In genomic region chr19:40416918-40417713, GRCh38 we compare ENCODE assay signal across 9 cellular contexts. TPM values are rescaled to one million over a fixed set of nuclear protein-coding genes. Genes with fewer than 3 reads are reported as not detected.
A peak's percentile ranks its signal among the peaks of the same experiment; 100 is the strongest.
DNase-seq lines count a peak whose midpoint lies in the region; ATAC-seq and TF ChIP-seq lines count a peak whose summit lies in the region.
"Had no signal": no experiment of that assay in that cellular context is flagged by ENCODE, and none has a peak within 500 bp of the region (broad histone marks: within the 10 kb centered on the region; RNA-seq: fewer than 3 reads in every experiment).

No MANE protein-coding gene starts in this region.

- no peaks in the 10 kb centered on the region for H3K27me3 ChIP-seq in colonic mucosa

- H3K9ac ChIP-seq in colonic mucosa (ENCODE audit: low read depth in 2 of 2, low read length in 2 of 2): peak overlapping the region in 1 of 2 donors; percentile 44

- H3K27ac ChIP-seq in colonic mucosa: peak overlapping the region; percentile 56

- DNase-seq in CMK (ENCODE audit: low read depth) (peak; percentile 94), NCI-H460 (ENCODE audit: extremely low read depth, low read depth) (peak; percentile 24), colonic mucosa (no peak), myocyte (ENCODE audit: low read depth) (peak; percentile 28), DMS 273 (lab: John Stamatoyannopoulos, UW; ENCODE audit: unreplicated experiment) (no peak)
- no peak for DNase-seq in activated CD4-positive, CD25-positive, alpha-beta regulatory T cell treated with anti-CD3 and anti-CD28 coated beads, Interleukin-2, amount 50 U/mL, for 72 hours
- no peak for DNase-seq in stimulated activated CD4-positive, alpha-beta T cell treated with anti-CD3 and anti-CD28 coated beads, Interleukin-4, amount 100 ng/mL, for 4 hours

- TF ChIP-seq CTCF in colonic mucosa (IDR thresholded peaks at IDR 0.05): no peak

- H3K36me3 ChIP-seq in colonic mucosa: no peaks in the 10 kb centered on the region

- H3K4me3 ChIP-seq in colonic mucosa: no peak overlapping the region

- no peaks in the 10 kb centered on the region for H3K9me3 ChIP-seq in colonic mucosa

- no peaks in the 10 kb centered on the region for H3K4me1 ChIP-seq in colonic mucosa

- intact Hi-C loops in colonic mucosa (cut with DNase I): no loop called here

- no peak for ATAC-seq in GM21360 (IDR thresholded peaks at IDR 0.05; ENCODE audit: unreplicated experiment)
- ATAC-seq: left colon had no signal

RNA-seq across cellular contexts. Expression of gene PRX, which starts 3.9 kb away (rescaled TPM):
- total RNA-seq in NCI-H460 (2014; rRNA removed; shearing (Covaris generic)): 2.3 and 2.6 TPM in 2 replicates
- polyA plus RNA-seq in NCI-H460 (2014; cell fraction: nucleus; rRNA removed): 1.2 and 1.9 TPM in 2 replicates
- 1 to 10 TPM; 1.4 to 1.7 TPM for total RNA-seq in colonic mucosa
- 2.6 and 2.8 TPM in 2 replicates for total RNA-seq in myocyte
- polyA plus RNA-seq in myocyte (2012): 3.6 TPM

RNA-seq across cellular contexts. Expression of gene SERTAD1, which starts 8.7 kb away (rescaled TPM):
- 6.3 TPM in 2 replicates for total RNA-seq in NCI-H460 (2014; rRNA removed; shearing (Covaris generic))
- polyA plus RNA-seq in NCI-H460 (2014; cell fraction: nucleus; rRNA removed): 6.5 and 6.6 TPM in 2 replicates
- total RNA-seq in colonic mucosa (10 to 100 TPM in 1 of 2 donors, 1 to 10 TPM in 1; 8.7 to 16.0 TPM), myocyte (12.9 and 23.0 TPM in 2 replicates)
- 21.1 TPM for polyA plus RNA-seq in myocyte (2012)

RNA-seq across cellular contexts. Expression of gene SERTAD3, which starts 27.0 kb away (rescaled TPM):
- 12.3 and 17.3 TPM in 2 replicates for total RNA-seq in NCI-H460 (2014; rRNA removed; shearing (Covaris generic))
- polyA plus RNA-seq in NCI-H460 (2014; cell fraction: nucleus; rRNA removed): 9.6 and 9.7 TPM in 2 replicates
- total RNA-seq in colonic mucosa (10 to 100 TPM; 26.5 to 36.0 TPM), myocyte (28.1 and 35.2 TPM in 2 replicates)
- 42.8 TPM for polyA plus RNA-seq in myocyte (2012)

RNA-seq across cellular contexts. Expression of gene HIPK4, which starts 27.1 kb away (rescaled TPM):
- not detected in 2 replicates for total RNA-seq in NCI-H460 (2014; rRNA removed; shearing (Covaris generic))
- polyA plus RNA-seq in NCI-H460 (2014; cell fraction: nucleus; rRNA removed): not detected in 2 replicates
- total RNA-seq in colonic mucosa (not detected), myocyte (0.05 and 0.26 TPM in 2 replicates)
- polyA plus RNA-seq in myocyte (2012): 0.59 TPM

RNA-seq across cellular contexts. Expression of gene BLVRB, which starts 48.4 kb away (rescaled TPM):
- total RNA-seq in NCI-H460 (2014; rRNA removed; shearing (Covaris generic)): 181 and 210 TPM in 2 replicates
- 278 and 371 TPM in 2 replicates for polyA plus RNA-seq in NCI-H460 (2014; cell fraction: nucleus; rRNA removed)
- total RNA-seq in colonic mucosa (10 to 100 TPM; 76.5 to 94.9 TPM), myocyte (75.8 and 76.3 TPM in 2 replicates)
- 101 TPM for polyA plus RNA-seq in myocyte (2012)

Comparison
In these comparisons a context has a peak if more than half of its experiments do, and no peak if none do; other contexts are left out.
1. DNase-seq: peak in CMK (single experiment), NCI-H460 (single experiment) and myocyte (single experiment); none in colonic mucosa (single experiment), DMS 273 (single experiment), activated CD4-positive, CD25-positive, alpha-beta regulatory T cell treated with anti-CD3 and anti-CD28 coated beads, Interleukin-2, amount 50 U/mL, for 72 hours (single experiment) and stimulated activated CD4-positive, alpha-beta T cell treated with anti-CD3 and anti-CD28 coated beads, Interleukin-4, amount 100 ng/mL, for 4 hours (0 of 2).